11 cellular contexts compared by ENCODE assay signal in genomic region chr10:79059859-79060379, GRCh38. TPM values are rescaled to one million over a fixed set of nuclear protein-coding genes. Genes with fewer than 3 reads are reported as not detected.
DNase-seq lines count a peak whose midpoint lies in the region; ATAC-seq and TF ChIP-seq lines count a peak whose summit lies in the region.
"Had no signal": no experiment of that assay in that cellular context is flagged by ENCODE, and none has a peak within 500 bp of the region (broad histone marks: within the 10 kb centered on the region; RNA-seq: fewer than 3 reads in every experiment).

No MANE protein-coding gene starts in this region.

- TF ChIP-seq POLR2A in adrenal gland (IDR thresholded peaks at IDR 0.05), result no peak

- DNase-seq in adrenal gland (peak in 4 of 7 donors; percentile 7 to 33 (median 12)), left cardiac atrium (peak; percentile 28), tibial artery (peak; percentile 37 to 51), NCI-H82 (lab: John Stamatoyannopoulos, UW) (no peak)
- DNase-seq: activated CD4-positive, alpha-beta T cell treated with anti-CD3 and anti-CD28 coated beads, Interleukin-2, amount 50 U/mL, for 4 hours; CD4-positive, alpha-beta memory T cell; NCI-H524; stimulated activated CD4-positive, alpha-beta T cell treated with anti-CD3 and anti-CD28 coated beads, Interleukin-2, amount 100 ng/mL, for 48 hours had no signal

- no peak for TF ChIP-seq CTCF in adrenal gland (IDR thresholded peaks at IDR 0.05)
- TF ChIP-seq CTCF in tibial artery (IDR thresholded peaks at IDR 0.05), result no peak

- no peak for ATAC-seq in left cardiac atrium
- ATAC-seq in HG03469 (IDR thresholded peaks at IDR 0.05; ENCODE audit: unreplicated experiment), result no peak
- no peak for ATAC-seq in HG03135 (IDR thresholded peaks at IDR 0.05; ENCODE audit: unreplicated experiment)

- H3K36me3 ChIP-seq in adrenal gland (replicated peaks in 1 of 2) (no peaks in the 10 kb centered on the region), mucosa of stomach (ENCODE audit: control insufficient read depth, insufficient read depth, low read length) (no peaks in the 10 kb centered on the region), tibial artery (no peaks in the 10 kb centered on the region)

- H3K4me3 ChIP-seq in adrenal gland, result no peak overlapping the region
- H3K4me3 ChIP-seq in mucosa of stomach (ENCODE audit: low read length), result no peak overlapping the region
- no peak overlapping the region for H3K4me3 ChIP-seq in tibial artery

- 81 to 90% (median 88%) methylated on average over 11 of the region's 11 CpGs for WGBS in adrenal gland, 4 donors

- H3K9ac ChIP-seq in mucosa of stomach (ENCODE audit: low read length), result peak overlapping the region; percentile 11

- no peak overlapping the region for H3K27ac ChIP-seq in adrenal gland
- H3K27ac ChIP-seq in tibial artery, result no peak overlapping the region

- H3K4me1 ChIP-seq in adrenal gland (replicated peaks in 1 of 2), result no peaks in the 10 kb centered on the region
- H3K4me1 ChIP-seq in mucosa of stomach (ENCODE audit: control insufficient read depth, insufficient read depth, low read length), result peaks cover 90% of the 10 kb centered on the region
- H3K4me1 ChIP-seq in tibial artery, result no peaks in the 10 kb centered on the region

- H3K27me3 ChIP-seq in adrenal gland, result no peaks in the 10 kb centered on the region
- H3K27me3 ChIP-seq in mucosa of stomach (ENCODE audit: control insufficient read depth, insufficient read depth, low read length), result no peaks in the 10 kb centered on the region
- no peaks in the 10 kb centered on the region for H3K27me3 ChIP-seq in tibial artery

- intact Hi-C loops in adrenal gland (cut with DNase I), result loop anchor here (10.0 kb wide), 3 partner anchors 55 to 205 kb away; no protein-coding TSS in a partner anchor
- intact Hi-C loops in left cardiac atrium (cut with DNase I), result no loop called here
- intact Hi-C loops in tibial artery (cut with DNase I; ENCODE audit: low total_unique reads), result no loop called here

- no peaks in the 10 kb centered on the region for H3K9me3 ChIP-seq in adrenal gland (replicated peaks in 1 of 3)
- H3K9me3 ChIP-seq in mucosa of stomach (ENCODE audit: control insufficient read depth, low read length), result no peaks in the 10 kb centered on the region
- no peaks in the 10 kb centered on the region for H3K9me3 ChIP-seq in tibial artery

RNA-seq across cellular contexts. Expression of gene ZMIZ1, which starts 8.8 kb away (rescaled TPM):
- 100 to 1,000 TPM in 1 of 8 donors, 10 to 100 TPM in 7; 47.9 to 113 (median 58.7) TPM for total RNA-seq in adrenal gland
- 100 to 1,000 TPM in 1 of 3 donors, 10 to 100 TPM in 2; 17.9 to 109 (median 32.2) TPM for polyA plus RNA-seq in adrenal gland
- total RNA-seq in left cardiac atrium, result 10 to 100 TPM; 51.4 to 58.0 TPM

Comparison
In these comparisons a context has a peak if more than half of its experiments do, and no peak if none do; other contexts are left out.
1. intact Hi-C loops: an anchor here in adrenal gland (10.0 kb wide); none called in left cardiac atrium and tibial artery.